Comparison of ENCODE assay signal across 8 cellular contexts in the genomic region with DNA sequence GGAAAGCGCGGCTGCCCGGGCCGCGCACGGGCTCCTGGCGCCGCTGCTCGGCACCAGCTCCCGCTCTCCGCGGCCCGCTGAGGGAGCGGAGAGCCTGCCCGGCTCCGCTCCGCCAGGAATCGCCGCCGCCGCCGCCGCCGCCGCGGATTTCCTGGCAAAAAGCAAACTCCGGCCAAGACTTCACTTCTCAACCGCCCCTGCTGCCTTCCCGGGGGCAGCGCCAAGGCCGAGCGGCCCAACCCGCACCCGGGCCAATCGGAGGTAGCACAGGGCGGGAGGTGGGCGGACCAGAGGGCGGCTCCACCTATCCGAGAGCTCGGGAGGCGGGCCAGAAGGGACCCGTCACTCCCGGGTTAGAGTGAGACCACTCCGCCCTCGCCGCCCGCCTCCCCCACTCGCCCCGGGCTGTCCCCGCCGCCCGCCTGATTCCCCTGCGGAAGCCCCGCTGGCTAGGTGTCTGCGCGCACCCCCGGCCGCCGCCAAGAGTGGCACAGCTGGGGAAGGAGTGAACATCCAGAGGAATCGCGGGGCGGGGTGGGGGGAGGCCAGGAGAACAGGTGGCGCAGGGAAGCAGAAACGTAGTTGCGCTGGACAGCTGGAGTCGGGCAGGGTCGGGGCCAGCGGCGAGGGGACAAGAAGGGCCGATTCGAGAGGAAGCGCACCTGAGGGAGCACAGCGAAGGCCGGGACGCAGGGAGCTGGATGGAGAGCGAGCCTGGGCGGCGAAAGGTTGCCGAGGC. TPM values are rescaled to one million over a fixed set of nuclear protein-coding genes. Genes with fewer than 3 reads are reported as not detected.
A peak's percentile ranks its signal among the peaks of the same experiment; 100 is the strongest.
DNase-seq lines count a peak whose midpoint lies in the region; ATAC-seq and TF ChIP-seq lines count a peak whose summit lies in the region.

Gene LNX2, minus strand, starts transcription at position 153 of the 739 bp plus-strand sequence. CDS start 38,826 bp downstream, outside the sequence.

- H3K9ac ChIP-seq in PC-3 (ENCODE audit: low read length), result peak within 1 kb of the TSS; percentile 93
- peak within 1 kb of the TSS; percentile 97 for H3K9ac ChIP-seq in mucosa of stomach (ENCODE audit: low read length)

- H3K4me2 ChIP-seq in PC-3 (ENCODE audit: low read length), result peak within 1 kb of the TSS; percentile 96

- ATAC-seq in GM21576 (IDR thresholded peaks at IDR 0.05; ENCODE audit: unreplicated experiment) (peak; percentile 83), PC-3 (peak; percentile 86)

- no peaks in the 10 kb centered on the region for H3K27me3 Mint-ChIP-seq in activated T-cell treated with anti-CD3 and anti-CD28 coated beads, Interleukin-2, amount 50 U/mL, for 24 hours

- TF ChIP-seq POLR2A in erythroblast (IDR thresholded peaks at IDR 0.05; ENCODE audit: low read length), result peak; percentile 56

- peak within 1 kb of the TSS; percentile 96 for H3K27ac Mint-ChIP-seq in activated T-cell treated with anti-CD3 and anti-CD28 coated beads, Interleukin-2, amount 50 U/mL, for 24 hours

- POLR2A ChIA-PET in PC-3 (lab: Charles Lee; ENCODE audit: unreplicated experiment), result interaction anchor here (0.6 to 0.7 kb wide), 3 partner anchors 78 to 617 kb away, joined by 3 to 7 read pairs (median 3); no protein-coding TSS in a partner anchor

- DNase-seq in DMS153 (lab: John Stamatoyannopoulos, UW), result peak; percentile 95
- peak; percentile 92 for DNase-seq in Jurkat, Clone E6-1 (ENCODE audit: low read depth, low spot score)
- DNase-seq in PC-3, result peak; percentile 93
- peak; percentile 98 for DNase-seq in activated T-cell treated with anti-CD3 and anti-CD28 coated beads, Interleukin-2, amount 50 U/mL, for 24 hours
- peak; percentile 96 to 98 for DNase-seq in erythroblast (lab: John Stamatoyannopoulos, UW)
- peak; percentile 97 for DNase-seq in stimulated activated CD8-positive, alpha-beta memory T cell treated with anti-CD3 and anti-CD28 coated beads, Interleukin-4, amount 100 ng/mL, for 48 hours

- BruUV-seq in PC-3 (replicated peaks; lab: Mats Ljungman, UMichigan), result no TSS peak

- no peaks in the 10 kb centered on the region for H3K27me3 ChIP-seq in PC-3 (ENCODE audit: low read length)
- no peaks in the 10 kb centered on the region for H3K27me3 ChIP-seq in mucosa of stomach (ENCODE audit: control insufficient read depth, insufficient read depth, low read length)

- intact Hi-C loops in PC-3 (cut with micrococcal nuclease), result loop anchor here (2.0 to 5.0 kb wide), 3 partner anchors 37 to 170 kb away; partner anchors contain the start of gene MTIF3

- TF ChIP-seq CTCF in PC-3 (conservative IDR thresholded peaks at IDR 0.05; ENCODE audit: low read depth, low read length), result no peak

- peak within 1 kb of the TSS; percentile 93 for H2AFZ ChIP-seq in PC-3 (ENCODE audit: low read length)

- peaks cover 18% of the 10 kb centered on the region for H3K36me3 ChIP-seq in PC-3 (ENCODE audit: low read depth, low read length)
- no peaks in the 10 kb centered on the region for H3K36me3 ChIP-seq in mucosa of stomach (ENCODE audit: control insufficient read depth, insufficient read depth, low read length)

- no peaks in the 10 kb centered on the region for H3K9me3 Mint-ChIP-seq in activated T-cell treated with anti-CD3 and anti-CD28 coated beads, Interleukin-2, amount 50 U/mL, for 24 hours

- H3K36me3 Mint-ChIP-seq in activated T-cell treated with anti-CD3 and anti-CD28 coated beads, Interleukin-2, amount 50 U/mL, for 24 hours (ENCODE audit: low read depth), result peaks cover 45% of the 10 kb centered on the region

- H3K9me3 ChIP-seq in PC-3 (ENCODE audit: low read length) (no peaks in the 10 kb centered on the region), mucosa of stomach (ENCODE audit: control insufficient read depth, low read length) (no peaks in the 10 kb centered on the region)

- peaks cover 81% of the 10 kb centered on the region for H3K79me2 ChIP-seq in PC-3 (ENCODE audit: low read length)

- peaks cover 59% of the 10 kb centered on the region for H3K4me1 Mint-ChIP-seq in activated T-cell treated with anti-CD3 and anti-CD28 coated beads, Interleukin-2, amount 50 U/mL, for 24 hours (ENCODE audit: low read depth)

- no peaks in the 10 kb centered on the region for H3K9me2 ChIP-seq in PC-3 (replicated peaks; ENCODE audit: low read length)

- peak within 1 kb of the TSS; percentile 84 for H3K27ac ChIP-seq in PC-3 (ENCODE audit: low read length)

- H3K4me3 Mint-ChIP-seq in activated T-cell treated with anti-CD3 and anti-CD28 coated beads, Interleukin-2, amount 50 U/mL, for 24 hours, result peak within 1 kb of the TSS; percentile 92

- H3F3A ChIP-seq in PC-3 (ENCODE audit: low read length, unreplicated experiment), result no peaks in the 10 kb centered on the region

- peak within 1 kb of the TSS; percentile 67 for H3K4me3 ChIP-seq in Jurkat, Clone E6-1 (ENCODE audit: low read length)
- H3K4me3 ChIP-seq in PC-3 (ENCODE audit: low read length) (peak within 1 kb of the TSS; percentile 94), mucosa of stomach (ENCODE audit: low read length) (peak within 1 kb of the TSS; percentile 69)

- H3K4me1 ChIP-seq in PC-3 (ENCODE audit: insufficient read depth, low read length) (peaks cover 35% of the 10 kb centered on the region), mucosa of stomach (ENCODE audit: control insufficient read depth, insufficient read depth, low read length) (peaks cover 45% of the 10 kb centered on the region)

- CTCF ChIA-PET in PC-3 (lab: Charles Lee), result interaction anchor here (0.8 to 1.8 kb wide), 3 partner anchors 64 to 206 kb away, joined by 3 to 8 read pairs (median 3); no protein-coding TSS in a partner anchor

- H4K20me1 ChIP-seq in PC-3 (ENCODE audit: low read length), result peaks cover 41% of the 10 kb centered on the region

RNA-seq across cellular contexts. Expression of gene LNX2, which starts in this region (rescaled TPM):
- 6.6 TPM for polyA plus RNA-seq in Jurkat, Clone E6-1 (2012; ENCODE audit: insufficient read depth, insufficient read length)
- 5.8 and 6.0 TPM in 2 replicates for total RNA-seq in PC-3 (2014; rRNA removed)

Comparison
In these comparisons a context has a peak if more than half of its experiments do, and no peak if none do; other contexts are left out.
1. Peak in every context shown above with its lines: DNase-seq, ATAC-seq, H3K4me3 ChIP-seq and H3K27ac ChIP-seq.